Comparison of ENCODE assay signal across 29 cellular contexts in genomic region chr4:165663411-165663810, GRCh38.
"Had no signal": no experiment of that assay in that cellular context is flagged by ENCODE, and none has a peak within 500 bp of the region (broad histone marks: within the 10 kb centered on the region; RNA-seq: fewer than 3 reads in every experiment).

No MANE protein-coding gene starts in this region.

- H3K9me3 ChIP-seq: colonic mucosa, gastrocnemius medialis, left ventricle myocardium inferior, right atrium auricular region, testis, transverse colon had no signal

- DNase-seq: activated CD4-positive, alpha-beta T cell treated with anti-CD3 and anti-CD28 coated beads for 48 hours; activated CD4-positive, alpha-beta T cell treated with anti-CD3 and anti-CD28 coated beads, Interleukin-2, amount 50 U/mL, for 48 hours; activated CD8-positive, alpha-beta memory T cell treated with anti-CD3 and anti-CD28 coated beads for 24 hours; activated CD8-positive, alpha-beta memory T cell treated with anti-CD3 and anti-CD28 coated beads, Interleukin-2, amount 50 U/mL, for 4 hours; activated gamma-delta T cell; activated naive CD4-positive, alpha-beta T cell treated with anti-CD3 and anti-CD28 coated beads, Interleukin-2, amount 10 ng/mL, durations not matched to agents 7 days and 5 days; activated naive CD8-positive, alpha-beta T cell treated with anti-CD3 and anti-CD28 coated beads, Interleukin-2, amount 10 ng/mL, durations not matched to agents 7 days and 5 days; activated T-cell treated with anti-CD3 and anti-CD28 coated beads, Interleukin-2, amount 50 U/mL, for 1 hour; amniotic stem cell; cerebellar nuclear complex; colonic mucosa; dorsolateral prefrontal cortex; effector memory CD4-positive, alpha-beta T cell; gastrocnemius medialis; glutamatergic neuron; left ventricle myocardium inferior; nucleus accumbens; stimulated activated CD4-positive, alpha-beta T cell treated with anti-CD3 and anti-CD28 coated beads, Interleukin-2, amount 100 ng/mL, for 48 hours; stimulated activated naive CD4-positive, alpha-beta T cell treated with Interleukin-2 at 50 U/mL for 16 hours; T-helper 17 cell; T1000; testis; transverse colon; WERI-Rb-1 had no signal

- H3K27me3 ChIP-seq: colonic mucosa, dorsolateral prefrontal cortex, gastrocnemius medialis, right atrium auricular region, testis, transverse colon had no signal

- H3K4me1 ChIP-seq: colonic mucosa, gastrocnemius medialis, left ventricle myocardium inferior, right atrium auricular region, testis, transverse colon had no signal

- H3K4me3 ChIP-seq: colonic mucosa, dorsolateral prefrontal cortex, gastrocnemius medialis, left ventricle myocardium inferior, lung, right atrium auricular region, testis, transverse colon had no signal

- ATAC-seq: activated CD4-positive, CD25-positive, alpha-beta regulatory T cell treated with anti-CD3 and anti-CD28 coated beads, Interleukin-2, amount 50 U/mL, for 24 hours; gastrocnemius medialis; T-helper 17 cell had no signal

- FAIRE-seq: bronchial epithelial cell, islet of Langerhans had no signal

- H3K27ac ChIP-seq: colonic mucosa, dorsolateral prefrontal cortex, gastrocnemius medialis, left ventricle myocardium inferior, right atrium auricular region, testis, transverse colon, WERI-Rb-1 had no signal

- H3K36me3 ChIP-seq: colonic mucosa, gastrocnemius medialis, left ventricle myocardium inferior, right atrium auricular region, transverse colon, WERI-Rb-1 had no signal
